ENCODE assay signal across 14 cellular contexts in genomic region chr11:129694538-129694937, GRCh38.
DNase-seq lines count a peak whose midpoint lies in the region; ATAC-seq and TF ChIP-seq lines count a peak whose summit lies in the region.
"Had no signal": no experiment of that assay in that cellular context is flagged by ENCODE, and none has a peak within 500 bp of the region (broad histone marks: within the 10 kb centered on the region; RNA-seq: fewer than 3 reads in every experiment).

No MANE protein-coding gene starts in this region.

- DNase-seq in activated naive CD4-positive, alpha-beta T cell treated with anti-CD3 and anti-CD28 coated beads for 36 hours: peak; percentile 51
- no peak for DNase-seq in activated naive CD4-positive, alpha-beta T cell treated with anti-CD3 and anti-CD28 coated beads, Interleukin-2, amount 50 U/mL, for 16 hours
- DNase-seq in KBM-7 (peak; percentile 11), retinal pigment epithelial cell (ENCODE audit: low read depth) (no peak)
- peak; percentile 21 for DNase-seq in activated naive CD8-positive, alpha-beta T cell treated with anti-CD3 and anti-CD28 coated beads, Interleukin-2, amount 50 U/mL, for 24 hours
- no peak for DNase-seq in effector memory CD4-positive, alpha-beta T cell
- DNase-seq: amygdala, BE2C, NCI-H1105 treated with DMSO at 0.1 percent for 48 hours, stomach had no signal

- intact Hi-C loops in activated naive CD4-positive, alpha-beta T cell treated with anti-CD3 and anti-CD28 coated beads for 36 hours (cut with micrococcal nuclease): loop anchor here (2.0 kb wide), 1 partner anchor 56 kb away; no protein-coding TSS in a partner anchor

- peaks cover 5% of the 10 kb centered on the region for H3K4me1 ChIP-seq in effector memory CD4-positive, alpha-beta T cell (ENCODE audit: control insufficient read depth, insufficient read depth, low read length, poor library complexity, severe bottlenecking)
- H3K4me1 ChIP-seq: BE2C had no signal

- H3K27me3 Mint-ChIP-seq in activated naive CD4-positive, alpha-beta T cell treated with anti-CD3 and anti-CD28 coated beads for 36 hours (ENCODE audit: low read depth): no peaks in the 10 kb centered on the region
- peaks cover 2% of the 10 kb centered on the region for H3K27me3 Mint-ChIP-seq in activated naive CD8-positive, alpha-beta T cell treated with anti-CD3 and anti-CD28 coated beads, Interleukin-2, amount 50 U/mL, for 24 hours

- H3K27ac Mint-ChIP-seq in activated naive CD4-positive, alpha-beta T cell treated with anti-CD3 and anti-CD28 coated beads for 36 hours: no peak overlapping the region
- H3K27ac Mint-ChIP-seq in activated naive CD8-positive, alpha-beta T cell treated with anti-CD3 and anti-CD28 coated beads, Interleukin-2, amount 50 U/mL, for 24 hours: no peak overlapping the region
- H3K27ac Mint-ChIP-seq: nephron had no signal

- peak overlapping the region; percentile 71 for H3K4me3 Mint-ChIP-seq in activated naive CD4-positive, alpha-beta T cell treated with anti-CD3 and anti-CD28 coated beads for 36 hours
- no peak overlapping the region for H3K4me3 Mint-ChIP-seq in activated naive CD8-positive, alpha-beta T cell treated with anti-CD3 and anti-CD28 coated beads, Interleukin-2, amount 50 U/mL, for 24 hours

- H3K27me3 ChIP-seq in effector memory CD4-positive, alpha-beta T cell (replicated peaks; ENCODE audit: control insufficient read depth, insufficient read depth, low read length, poor library complexity, severe bottlenecking): peaks cover 3% of the 10 kb centered on the region
- H3K27me3 ChIP-seq: BE2C had no signal

- H3K27ac ChIP-seq in effector memory CD4-positive, alpha-beta T cell (ENCODE audit: insufficient read depth, low read length, poor library complexity, severe bottlenecking): no peak overlapping the region
- H3K27ac ChIP-seq: RWPE1, stomach had no signal

- peaks cover 12% of the 10 kb centered on the region for H3K4me1 Mint-ChIP-seq in activated naive CD4-positive, alpha-beta T cell treated with anti-CD3 and anti-CD28 coated beads for 36 hours (ENCODE audit: low read depth)
- peaks cover 3% of the 10 kb centered on the region for H3K4me1 Mint-ChIP-seq in activated naive CD8-positive, alpha-beta T cell treated with anti-CD3 and anti-CD28 coated beads, Interleukin-2, amount 50 U/mL, for 24 hours

- H3K9me3 ChIP-seq in effector memory CD4-positive, alpha-beta T cell (ENCODE audit: control insufficient read depth, low read length): no peaks in the 10 kb centered on the region
- H3K9me3 ChIP-seq: BE2C, stomach had no signal

- H3K36me3 Mint-ChIP-seq in activated naive CD4-positive, alpha-beta T cell treated with anti-CD3 and anti-CD28 coated beads for 36 hours (ENCODE audit: low read depth): no peaks in the 10 kb centered on the region
- no peaks in the 10 kb centered on the region for H3K36me3 Mint-ChIP-seq in activated naive CD8-positive, alpha-beta T cell treated with anti-CD3 and anti-CD28 coated beads, Interleukin-2, amount 50 U/mL, for 24 hours (ENCODE audit: low read depth)

- H3K4me3 ChIP-seq in retinal pigment epithelial cell (ENCODE audit: low read length): no peak overlapping the region
- no peak overlapping the region for H3K4me3 ChIP-seq in effector memory CD4-positive, alpha-beta T cell (ENCODE audit: insufficient read depth, low read depth, low read length, poor library complexity, severe bottlenecking)
- H3K4me3 ChIP-seq: stomach had no signal

- no peak for ATAC-seq in activated naive CD8-positive, alpha-beta T cell treated with anti-CD3 and anti-CD28 coated beads, Interleukin-2, amount 50 U/mL, for 24 hours
- no peak for ATAC-seq in GM18517 (IDR thresholded peaks at IDR 0.05; ENCODE audit: unreplicated experiment)
- ATAC-seq in HG02678 (IDR thresholded peaks at IDR 0.05; ENCODE audit: unreplicated experiment): no peak

- no peaks in the 10 kb centered on the region for H3K36me3 ChIP-seq in effector memory CD4-positive, alpha-beta T cell (ENCODE audit: control insufficient read depth, insufficient read depth, low read length)
- H3K36me3 ChIP-seq: BE2C, stomach had no signal

- TF ChIP-seq CTCF in retinal pigment epithelial cell (conservative IDR thresholded peaks at IDR 0.05; ENCODE audit: low read depth, low read length): peak; percentile 25

- in situ Hi-C loops in KBM-7 (cut with MboI; ENCODE audit: low pct_unique_long_range_greater_than_20kb, low sequenced_read_pairs): no loop called here

- CTCF ChIA-PET in activated naive CD4-positive, alpha-beta T cell treated with anti-CD3 and anti-CD28 coated beads for 36 hours (lab: Charles Lee): interaction anchor here (1.0 to 3.3 kb wide), 12 partner anchors 54 to 333 kb away, joined by 3 to 31 read pairs (median 6); partner anchors contain the start of gene BARX2

- H3K9me3 Mint-ChIP-seq in activated naive CD4-positive, alpha-beta T cell treated with anti-CD3 and anti-CD28 coated beads for 36 hours: no peaks in the 10 kb centered on the region
- no peaks in the 10 kb centered on the region for H3K9me3 Mint-ChIP-seq in activated naive CD8-positive, alpha-beta T cell treated with anti-CD3 and anti-CD28 coated beads, Interleukin-2, amount 50 U/mL, for 24 hours
- H3K9me3 Mint-ChIP-seq: nephron had no signal

Comparison
In these comparisons a context has a peak if more than half of its experiments do, and no peak if none do; other contexts are left out.
1. DNase-seq: peak in activated naive CD4-positive, alpha-beta T cell treated with anti-CD3 and anti-CD28 coated beads for 36 hours (single experiment), KBM-7 (single experiment) and activated naive CD8-positive, alpha-beta T cell treated with anti-CD3 and anti-CD28 coated beads, Interleukin-2, amount 50 U/mL, for 24 hours (single experiment); none in activated naive CD4-positive, alpha-beta T cell treated with anti-CD3 and anti-CD28 coated beads, Interleukin-2, amount 50 U/mL, for 16 hours (single experiment), retinal pigment epithelial cell (single experiment) and effector memory CD4-positive, alpha-beta T cell (0 of 3).